Comparison of ENCODE assay signal across 15 cellular contexts in the genomic region with DNA sequence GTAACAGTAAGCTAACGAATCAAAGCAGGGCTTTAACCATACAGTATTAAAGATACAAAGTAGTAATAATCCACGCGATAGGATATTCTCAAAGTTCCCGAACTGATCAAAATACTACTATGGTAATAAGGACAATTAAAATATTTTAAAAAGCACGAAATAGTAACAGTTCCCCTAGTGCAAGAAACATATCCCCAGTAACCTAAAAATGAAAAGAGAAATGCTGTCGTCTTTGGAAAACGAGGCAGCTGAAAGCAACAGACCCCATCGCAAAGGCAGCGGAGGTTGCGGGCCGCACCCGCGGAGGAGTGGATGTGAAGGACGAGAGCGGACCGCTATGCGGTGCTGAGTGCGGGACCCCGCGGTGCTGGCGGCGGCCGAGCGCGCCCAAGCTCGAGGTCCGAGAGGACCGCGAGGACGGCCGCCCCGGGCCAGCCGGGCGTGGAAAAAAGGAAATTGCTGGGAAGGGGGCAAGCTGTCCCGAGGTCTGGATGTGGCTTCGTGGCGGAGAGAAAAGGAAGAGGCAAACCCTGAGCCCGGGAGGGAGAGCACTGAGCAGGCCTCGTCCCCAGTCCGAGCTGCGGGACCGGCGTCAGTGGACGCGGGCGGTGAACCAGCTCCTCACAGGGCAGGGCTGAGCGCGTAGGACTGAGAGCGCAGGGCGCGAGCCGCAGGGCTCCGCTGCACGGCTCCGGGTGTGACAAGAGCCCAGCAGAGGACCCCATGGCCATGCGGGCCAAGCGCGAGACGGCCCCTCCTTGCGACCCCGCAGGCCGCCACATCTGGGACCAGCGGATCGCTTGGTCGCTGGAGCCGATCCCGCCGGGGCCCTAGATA. TPM values are rescaled to one million over a fixed set of nuclear protein-coding genes. Genes with fewer than 3 reads are reported as not detected.
DNase-seq lines count a peak whose midpoint lies in the region; ATAC-seq and TF ChIP-seq lines count a peak whose summit lies in the region.
"Had no signal": no experiment of that assay in that cellular context is flagged by ENCODE, and none has a peak within 500 bp of the region (broad histone marks: within the 10 kb centered on the region; RNA-seq: fewer than 3 reads in every experiment).

No MANE protein-coding gene starts in this region.

- H3K27ac ChIP-seq in CD8-positive, alpha-beta memory T cell (ENCODE audit: low read depth, low read length) = no peak overlapping the region
- H3K27ac ChIP-seq in HUES6 (ENCODE audit: low read depth, low read length) (no peak overlapping the region), fibroblast of lung (ENCODE audit: insufficient read depth, low read length) (peak overlapping the region; percentile 93)
- H3K27ac ChIP-seq: colonic mucosa, RWPE1, skin epidermis, VCaP had no signal

- ATAC-seq in HG03442 (IDR thresholded peaks at IDR 0.05; ENCODE audit: unreplicated experiment) = no peak

- peaks cover 0 to 2% (median 0%) of the 10 kb centered on the region in 5 donors for H3K9me3 Mint-ChIP-seq in CD8-positive, alpha-beta memory T cell

- H3K4me3 ChIP-seq in CD8-positive, alpha-beta memory T cell (ENCODE audit: low read length) = no peak overlapping the region
- H3K4me3 ChIP-seq in HUES6 (ENCODE audit: low read depth, low read length) = peak overlapping the region; percentile 24; the same call in 1 of the 2 replicates
- peak overlapping the region; percentile 63 to 91 (median 74) for H3K4me3 ChIP-seq in fibroblast of lung (replicated peaks in 1 of 4; ENCODE audit: control extremely low read depth in 1 of 4, insufficient read depth in 1 of 4, low read depth in 3 of 4, low read length in 4 of 4)
- no peak overlapping the region for H3K4me3 ChIP-seq in neuron (ENCODE audit: low read length)
- H3K4me3 ChIP-seq: colonic mucosa, skin epidermis had no signal

- H3K4me2 ChIP-seq in fibroblast of lung (ENCODE audit: extremely low read depth, insufficient read depth, low read length) = peak overlapping the region; percentile 96

- H2AFZ ChIP-seq in fibroblast of lung (ENCODE audit: low read length) = no peak overlapping the region
- H2AFZ ChIP-seq in neuron (ENCODE audit: low read depth, low read length) = peak overlapping the region; percentile 49

- H4K20me1 ChIP-seq in fibroblast of lung (ENCODE audit: control insufficient read depth, extremely low read depth, insufficient read depth, low read length) = no peaks in the 10 kb centered on the region

- H3K79me2 ChIP-seq in fibroblast of lung (ENCODE audit: control insufficient read depth, insufficient read depth, low read length) = peaks cover 74% of the 10 kb centered on the region

- peak overlapping the region in 1 of 8 donors; percentile 3 for H3K27ac Mint-ChIP-seq in CD8-positive, alpha-beta memory T cell

- no peak for TF ChIP-seq CTCF in fibroblast of lung (conservative IDR thresholded peaks at IDR 0.05 in 1 of 2, IDR thresholded peaks at IDR 0.05 in 1 of 2; ENCODE audit: low read depth in 1 of 2, low read length in 2 of 2)

- CTCF ChIA-PET in CD8-positive, alpha-beta memory T cell (lab: Charles Lee) = no interaction called here

- no peaks in the 10 kb centered on the region for H3K4me1 ChIP-seq in CD8-positive, alpha-beta memory T cell (ENCODE audit: insufficient read depth, low read length)
- peaks cover 42% of the 10 kb centered on the region for H3K4me1 ChIP-seq in HUES6 (ENCODE audit: control insufficient read depth, insufficient read depth, low read length)
- H3K4me1 ChIP-seq in fibroblast of lung (ENCODE audit: control insufficient read depth, extremely low read depth, insufficient read depth, low read length) = peaks cover 16% of the 10 kb centered on the region
- no peaks in the 10 kb centered on the region for H3K4me1 ChIP-seq in neuron (ENCODE audit: insufficient read depth, low read length)

- H3K4me3 Mint-ChIP-seq in CD8-positive, alpha-beta memory T cell = peak overlapping the region in 5 of 7 donors; percentile 0 to 57 (median 17)

- no peak for DNase-seq in CD8-positive, alpha-beta memory T cell
- DNase-seq in fibroblast of lung (ENCODE audit: low read depth in 2 of 2) = peak in 1 of 2 donors; percentile 45
- no peak for DNase-seq in AG08396 (ENCODE audit: low spot score)
- no peak for DNase-seq in NCI-H2171 (lab: John Stamatoyannopoulos, UW)
- no peak for DNase-seq in NCI-H1436 (lab: John Stamatoyannopoulos, UW)
- DNase-seq: colonic mucosa, MM.1S, NCI-H510A had no signal

- H3K9me3 ChIP-seq in CD8-positive, alpha-beta memory T cell (ENCODE audit: low read length) = no peaks in the 10 kb centered on the region
- H3K9me3 ChIP-seq in HUES6 (ENCODE audit: control insufficient read depth, insufficient read depth, low read depth, low read length) = no peaks in the 10 kb centered on the region
- H3K9me3 ChIP-seq in fibroblast of lung (ENCODE audit: control insufficient read depth, insufficient read depth, low read depth, low read length) = no peaks in the 10 kb centered on the region
- peaks cover 10% of the 10 kb centered on the region for H3K9me3 ChIP-seq in neuron (ENCODE audit: low read length)
- H3K9me3 ChIP-seq: colonic mucosa had no signal

- H3K9ac ChIP-seq in HUES6 (ENCODE audit: low read length) = peak overlapping the region; percentile 11
- H3K9ac ChIP-seq in fibroblast of lung (ENCODE audit: insufficient read depth, low read length) = peak overlapping the region; percentile 83

- no peaks in the 10 kb centered on the region for H3K36me3 ChIP-seq in CD8-positive, alpha-beta memory T cell (ENCODE audit: insufficient read depth, low read length)
- H3K36me3 ChIP-seq in HUES6 (ENCODE audit: control insufficient read depth, insufficient read depth, low read length) = no peaks in the 10 kb centered on the region
- peaks cover 10% of the 10 kb centered on the region for H3K36me3 ChIP-seq in fibroblast of lung (ENCODE audit: control insufficient read depth, insufficient read depth, low read length)
- H3K36me3 ChIP-seq in neuron (ENCODE audit: insufficient read depth, low read length) = no peaks in the 10 kb centered on the region
- H3K36me3 ChIP-seq: colonic mucosa had no signal

- H3K4me1 Mint-ChIP-seq in CD8-positive, alpha-beta memory T cell = peaks cover 25 to 46% (median 33%) of the 10 kb centered on the region in 3 donors

- H3K36me3 Mint-ChIP-seq in CD8-positive, alpha-beta memory T cell = no peaks in the 10 kb centered on the region

- POLR2A ChIA-PET in CD8-positive, alpha-beta memory T cell (lab: Charles Lee) = no interaction called here

- H3K27me3 ChIP-seq in CD8-positive, alpha-beta memory T cell (ENCODE audit: insufficient read depth, low read length, poor library complexity, severe bottlenecking) = peaks cover 59% of the 10 kb centered on the region
- peaks cover 100% of the 10 kb centered on the region for H3K27me3 ChIP-seq in HUES6 (ENCODE audit: control insufficient read depth, insufficient read depth, low read length)
- H3K27me3 ChIP-seq in fibroblast of lung (ENCODE audit: control insufficient read depth, insufficient read depth, low read length) = no peaks in the 10 kb centered on the region
- H3K27me3 ChIP-seq in neuron (ENCODE audit: insufficient read depth, low read length) = peaks cover 99% of the 10 kb centered on the region

- peaks cover 62 to 77% of the 10 kb centered on the region in 2 donors for H3K27me3 Mint-ChIP-seq in CD8-positive, alpha-beta memory T cell

RNA-seq across cellular contexts. Expression of a gene that starts 2.1 kb away (rescaled TPM):
- not detected for total RNA-seq in CD8-positive, alpha-beta memory T cell
- not detected for polyA plus RNA-seq in CD8-positive, alpha-beta memory T cell
- total RNA-seq in fibroblast of lung = 35.2 and 44.1 TPM in 2 replicates
- 84.3 and 93.9 TPM in 2 replicates for polyA plus RNA-seq in fibroblast of lung
- 55.1 and 85.4 TPM in 2 replicates for polyA plus RNA-seq in fibroblast of lung (2012)
- polyA minus RNA-seq in fibroblast of lung (ENCODE audit: low replicate concordance) = 133 and 151 TPM in 2 replicates
- total RNA-seq: colonic mucosa, fibroblast of villous mesenchyme had no signal

RNA-seq across cellular contexts. Expression of a gene that starts 54.7 kb away (rescaled TPM):
- total RNA-seq in CD8-positive, alpha-beta memory T cell = under 1 TPM; 0.11 to 0.13 TPM
- polyA plus RNA-seq in CD8-positive, alpha-beta memory T cell = not detected
- 98.1 and 148 TPM in 2 replicates for total RNA-seq in fibroblast of lung
- polyA plus RNA-seq in fibroblast of lung = 40.5 and 64.9 TPM in 2 replicates
- 86.7 and 151 TPM in 2 replicates for polyA plus RNA-seq in fibroblast of lung (2012)
- 102 and 172 TPM in 2 replicates for polyA minus RNA-seq in fibroblast of lung (ENCODE audit: low replicate concordance)

Comparison
In these comparisons a context has a peak if more than half of its experiments do, and no peak if none do; other contexts are left out.
1. H3K4me3 ChIP-seq: peak in HUES6 (single experiment) and fibroblast of lung (4 of 4); none in CD8-positive, alpha-beta memory T cell (single experiment) and neuron (single experiment).
2. RNA of a gene that starts 2.1 kb away (total RNA-seq): 35.2 to 44.1 TPM in fibroblast of lung; not detected in CD8-positive, alpha-beta memory T cell; every median in the first group is over 10 times any median in the second.
3. RNA of a gene that starts 54.7 kb away (total RNA-seq): 98.1 to 148 TPM in fibroblast of lung; 0.11 to 0.13 TPM in CD8-positive, alpha-beta memory T cell; every median in the first group is over 10 times any median in the second.